Comparison of ENCODE assay signal across 8 cellular contexts in the genomic region with DNA sequence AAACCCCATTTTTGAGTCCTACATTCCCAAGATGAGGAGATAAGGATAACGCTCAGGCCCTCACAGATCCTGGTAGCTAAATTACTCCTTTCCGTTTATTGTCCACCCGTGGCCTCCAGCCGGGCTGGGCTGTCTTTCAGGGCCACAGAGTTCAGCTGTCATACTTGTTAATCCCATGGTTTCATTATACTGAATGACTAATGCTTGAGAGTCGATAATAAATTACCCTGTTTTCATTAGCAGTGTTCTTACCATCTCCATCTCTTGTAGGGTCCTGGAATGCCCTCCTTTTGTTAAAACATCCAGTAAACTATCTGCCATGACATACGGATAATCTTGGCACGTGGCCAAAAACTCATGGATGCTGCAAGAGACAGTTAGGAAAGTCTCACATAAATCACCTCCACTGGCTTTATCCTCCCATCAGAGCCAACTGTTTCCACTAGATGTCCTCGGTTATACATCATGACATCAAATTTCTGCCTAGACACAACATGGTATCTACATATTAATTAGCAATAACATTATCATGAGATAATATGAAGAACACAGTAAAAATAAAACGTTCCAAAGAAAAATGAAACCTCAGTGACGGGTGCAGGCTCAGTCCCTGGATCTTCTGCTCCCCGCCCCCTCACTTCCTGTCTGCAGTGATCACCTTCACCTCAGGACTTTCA. TPM values are rescaled to one million over a fixed set of nuclear protein-coding genes. Genes with fewer than 3 reads are reported as not detected.
DNase-seq lines count a peak whose midpoint lies in the region; ATAC-seq and TF ChIP-seq lines count a peak whose summit lies in the region.

No MANE protein-coding gene starts in this region.

- H3K9me3 Mint-ChIP-seq in activated T-helper 17 cell treated with anti-CD3 and anti-CD28 coated beads, Interleukin-2, amount 50 U/mL, for 72 hours = no peaks in the 10 kb centered on the region

- H2AFZ ChIP-seq in Loucy (ENCODE audit: low read length) = no peak overlapping the region

- peaks cover 31% of the 10 kb centered on the region for H3K4me1 Mint-ChIP-seq in activated T-helper 17 cell treated with anti-CD3 and anti-CD28 coated beads, Interleukin-2, amount 50 U/mL, for 72 hours

- H3K9me2 ChIP-seq in Loucy (replicated peaks; ENCODE audit: low read depth, low read length) = no peaks in the 10 kb centered on the region

- no peaks in the 10 kb centered on the region for H3K9me3 ChIP-seq in Loucy (ENCODE audit: insufficient read depth, low read depth, low read length)
- H3K9me3 ChIP-seq in right lobe of liver = no peaks in the 10 kb centered on the region

- no peaks in the 10 kb centered on the region for H3K27me3 Mint-ChIP-seq in activated T-helper 17 cell treated with anti-CD3 and anti-CD28 coated beads, Interleukin-2, amount 50 U/mL, for 72 hours

- TF ChIP-seq CTCF in Loucy (conservative IDR thresholded peaks at IDR 0.05; ENCODE audit: low read length) (peak; percentile 58), right lobe of liver (IDR thresholded peaks at IDR 0.05) (peak in 3 of 4 donors; percentile 10 to 18 (median 13))

- H3F3A ChIP-seq in Loucy (ENCODE audit: low read depth) = peaks cover 9% of the 10 kb centered on the region

- no peaks in the 10 kb centered on the region for H3K79me2 ChIP-seq in Loucy (ENCODE audit: insufficient read depth, low read length)

- DNase-seq in D341Med (ENCODE audit: low spot score) (peak; percentile 37), right lobe of liver (no peak), NCI-H1048 (lab: John Stamatoyannopoulos, UW) (no peak)

- TF ChIP-seq POLR2A in right lobe of liver (IDR thresholded peaks at IDR 0.05) = no peak

- peaks cover 4% of the 10 kb centered on the region for H4K20me1 ChIP-seq in Loucy (ENCODE audit: insufficient read depth, low read length, poor library complexity, severe bottlenecking)

- peak overlapping the region; percentile 52 for H3K4me3 Mint-ChIP-seq in activated T-helper 17 cell treated with anti-CD3 and anti-CD28 coated beads, Interleukin-2, amount 50 U/mL, for 72 hours

- H3K36me3 ChIP-seq in Loucy (ENCODE audit: insufficient read depth, low read length) (peaks cover 88% of the 10 kb centered on the region), right lobe of liver (peaks cover 3 to 47% (median 21%) of the 10 kb centered on the region in 4 donors)

- peaks cover 23% of the 10 kb centered on the region for H3K4me1 ChIP-seq in Loucy (ENCODE audit: insufficient read depth, low read length, poor library complexity, severe bottlenecking)
- H3K4me1 ChIP-seq in right lobe of liver = no peaks in the 10 kb centered on the region

- intact Hi-C loops in right lobe of liver (cut with DNase I) = no loop called here

- peak overlapping the region; percentile 87 for H3K27ac Mint-ChIP-seq in activated T-helper 17 cell treated with anti-CD3 and anti-CD28 coated beads, Interleukin-2, amount 50 U/mL, for 72 hours

- H3K27ac ChIP-seq in right lobe of liver = no peak overlapping the region

- H3K27me3 ChIP-seq in Loucy (ENCODE audit: insufficient read depth, low read length, poor library complexity, severe bottlenecking) (no peaks in the 10 kb centered on the region), right lobe of liver (no peaks in the 10 kb centered on the region)

- H3K4me3 ChIP-seq in Loucy (ENCODE audit: low read length, poor library complexity, severe bottlenecking) (no peak overlapping the region), right lobe of liver (no peak overlapping the region)

- WGBS in right lobe of liver (ENCODE audit: insufficient coverage, low coverage, low lambda C conversion rate, missing lambda C conversion rate) = 69% methylated on average over 11 of the region's 11 CpGs

- H3K36me3 Mint-ChIP-seq in activated T-helper 17 cell treated with anti-CD3 and anti-CD28 coated beads, Interleukin-2, amount 50 U/mL, for 72 hours (ENCODE audit: low read depth) = peaks cover 88% of the 10 kb centered on the region

- H3K4me2 ChIP-seq in Loucy (ENCODE audit: low read depth, low read length, poor library complexity, severe bottlenecking) = no peak overlapping the region

- H3K9ac ChIP-seq in Loucy (ENCODE audit: low read depth, low read length, poor library complexity, severe bottlenecking) = no peak overlapping the region

- ATAC-seq in activated T-helper 17 cell treated with anti-CD3 and anti-CD28 coated beads, Interleukin-2, amount 50 U/mL, for 72 hours (replicated peaks) = peak; percentile 16
- ATAC-seq in right lobe of liver = peak in 3 of 4 donors; percentile 33 to 45 (median 37)
- no peak for ATAC-seq in HG03095 (IDR thresholded peaks at IDR 0.05; ENCODE audit: unreplicated experiment)
- ATAC-seq in GM21526 (IDR thresholded peaks at IDR 0.05; ENCODE audit: low FRiP score, unreplicated experiment) = no peak
- no peak for ATAC-seq in HG03342 (IDR thresholded peaks at IDR 0.05; ENCODE audit: unreplicated experiment)

RNA-seq across cellular contexts. Expression of gene BRD7, which starts 45.3 kb away (rescaled TPM):
- 10 to 100 TPM; 53.5 to 63.9 TPM for total RNA-seq in activated T-helper 17 cell treated with anti-CD3 and anti-CD28 coated beads, Interleukin-2, amount 50 U/mL, for 72 hours
- 10 to 100 TPM; 16.9 to 24.1 (median 20.2) TPM for total RNA-seq in right lobe of liver

RNA-seq across cellular contexts. Expression of gene ADCY7, which starts 57.1 kb away (rescaled TPM):
- 100 to 1,000 TPM; 156 to 173 TPM for total RNA-seq in activated T-helper 17 cell treated with anti-CD3 and anti-CD28 coated beads, Interleukin-2, amount 50 U/mL, for 72 hours
- 10 to 100 TPM in 1 of 6 experiments, 1 to 10 TPM in 5; 2.5 to 10.2 (median 6.5) TPM for total RNA-seq in right lobe of liver

Comparison
In these comparisons a context has a peak if more than half of its experiments do, and no peak if none do; other contexts are left out.
1. ATAC-seq: peak in activated T-helper 17 cell treated with anti-CD3 and anti-CD28 coated beads, Interleukin-2, amount 50 U/mL, for 72 hours (single experiment) and right lobe of liver (3 of 4); none in HG03095 (single experiment), GM21526 (single experiment) and HG03342 (single experiment).
2. RNA of gene ADCY7, which starts 57.1 kb away (total RNA-seq): 156 to 173 TPM in activated T-helper 17 cell treated with anti-CD3 and anti-CD28 coated beads, Interleukin-2, amount 50 U/mL, for 72 hours; 2.5 to 10.2 TPM in right lobe of liver; every median in the first group is over 10 times any median in the second.